22 cellular contexts compared by ENCODE assay signal in the genomic region with DNA sequence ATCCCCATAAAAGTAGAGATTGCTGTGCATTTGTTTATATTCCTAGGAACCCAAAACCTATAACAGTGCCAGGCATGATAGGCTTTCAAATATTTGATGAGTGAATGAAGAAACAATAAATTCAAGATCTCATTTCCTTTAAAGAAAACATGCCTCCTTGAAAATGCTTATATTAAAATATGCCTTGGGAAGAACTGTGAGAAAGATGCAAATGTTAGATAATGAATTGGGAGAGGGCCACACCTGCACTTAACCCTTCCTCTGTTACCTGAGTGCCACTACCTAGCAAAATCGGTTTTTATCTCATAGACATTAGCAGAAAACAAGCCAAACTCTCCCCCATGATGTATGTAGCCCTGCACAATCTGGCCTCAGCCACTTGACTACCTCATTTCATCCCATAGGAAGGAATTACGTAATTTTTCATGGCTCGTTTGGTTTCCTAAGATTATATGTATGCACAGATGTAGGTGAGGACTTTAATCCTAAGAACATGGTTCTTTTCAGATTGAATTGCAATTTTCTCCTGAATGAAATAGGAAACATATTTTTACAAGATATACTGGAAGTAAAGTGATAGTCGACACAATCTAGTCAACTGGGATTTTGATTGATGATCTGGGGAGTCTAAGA. TPM values are rescaled to one million over a fixed set of nuclear protein-coding genes. Genes with fewer than 3 reads are reported as not detected.
"Had no signal": no experiment of that assay in that cellular context is flagged by ENCODE, and none has a peak within 500 bp of the region (broad histone marks: within the 10 kb centered on the region; RNA-seq: fewer than 3 reads in every experiment).

No MANE protein-coding gene starts in this region.

- ATAC-seq: activated T-cell treated with anti-CD3 and anti-CD28 coated beads, Interleukin-2, amount 50 U/mL, for 4 hours; T-helper 17 cell had no signal

- H3K4me3 Mint-ChIP-seq: activated B cell treated with CpG ODN at 0.5 μM for 24 hours; activated CD4-positive, alpha-beta T cell treated with anti-CD3 and anti-CD28 coated beads, Interleukin-2, amount 10 ng/mL, durations not matched to agents 24 days and 14 days; activated naive CD8-positive, alpha-beta T cell; activated T-cell treated with anti-CD3 and anti-CD28 coated beads, Interleukin-2, amount 50 U/mL, for 4 hours; brain; central memory CD8-positive, alpha-beta T cell; T-helper 17 cell had no signal

- H3K4me1 Mint-ChIP-seq: activated B cell treated with CpG ODN at 0.5 μM for 24 hours; activated CD4-positive, alpha-beta T cell treated with anti-CD3 and anti-CD28 coated beads, Interleukin-2, amount 10 ng/mL, durations not matched to agents 24 days and 14 days; central memory CD8-positive, alpha-beta T cell; T-helper 17 cell had no signal

- H3K36me3 Mint-ChIP-seq: activated naive CD8-positive, alpha-beta T cell had no signal

- H3K27me3 Mint-ChIP-seq: activated B cell treated with CpG ODN at 0.5 μM for 24 hours; activated CD4-positive, alpha-beta T cell treated with anti-CD3 and anti-CD28 coated beads, Interleukin-2, amount 10 ng/mL, durations not matched to agents 24 days and 14 days; activated naive CD8-positive, alpha-beta T cell; brain; central memory CD8-positive, alpha-beta T cell; T-helper 17 cell had no signal

- H3K9me3 Mint-ChIP-seq: activated CD4-positive, alpha-beta T cell treated with anti-CD3 and anti-CD28 coated beads, Interleukin-2, amount 10 ng/mL, durations not matched to agents 24 days and 14 days; activated T-cell treated with anti-CD3 and anti-CD28 coated beads, Interleukin-2, amount 50 U/mL, for 4 hours had no signal

- DNase-seq: activated B cell treated with CpG ODN at 0.5 μM for 24 hours; activated CD4-positive, alpha-beta T cell treated with anti-CD3 and anti-CD28 coated beads for 1 hour; activated CD4-positive, alpha-beta T cell treated with anti-CD3 and anti-CD28 coated beads, Interleukin-2, amount 10 ng/mL, durations not matched to agents 24 days and 14 days; activated CD4-positive, alpha-beta T cell treated with anti-CD3 and anti-CD28 coated beads, Interleukin-2, amount 50 U/mL, for 48 hours; activated effector memory CD4-positive, alpha-beta T cell treated with anti-CD3 and anti-CD28 coated beads, Interleukin-2, amount 50 U/mL, for 16 hours; activated naive CD4-positive, alpha-beta T cell treated with Interleukin-2 at 50 U/mL for 16 hours; activated T-cell treated with anti-CD3 and anti-CD28 coated beads, Interleukin-2, amount 50 U/mL, for 4 hours; amygdala; Karpas-422; NCI-H1048; NCI-H1417; NCI-H1694; NCI-H2029; NCI-H2107; NCI-H2171 treated with DMSO at 0.1 percent for 48 hours; NCI-H226; SHP77 treated with DMSO at 0.1 percent for 48 hours; T-helper 17 cell; T-helper 9 cell had no signal

- H3K27ac Mint-ChIP-seq: activated B cell treated with CpG ODN at 0.5 μM for 24 hours; activated CD4-positive, alpha-beta T cell treated with anti-CD3 and anti-CD28 coated beads, Interleukin-2, amount 10 ng/mL, durations not matched to agents 24 days and 14 days; activated naive CD8-positive, alpha-beta T cell; T-helper 17 cell had no signal

RNA-seq across cellular contexts. Expression of a gene that starts 25.2 kb away (rescaled TPM):
- total RNA-seq: activated B cell treated with CpG ODN at 0.5 μM for 24 hours; activated CD4-positive, alpha-beta T cell treated with anti-CD3 and anti-CD28 coated beads, Interleukin-2, amount 10 ng/mL, durations not matched to agents 24 days and 14 days; T-helper 17 cell had no signal
